ENCODE assay signal across 21 cellular contexts in the genomic region with DNA sequence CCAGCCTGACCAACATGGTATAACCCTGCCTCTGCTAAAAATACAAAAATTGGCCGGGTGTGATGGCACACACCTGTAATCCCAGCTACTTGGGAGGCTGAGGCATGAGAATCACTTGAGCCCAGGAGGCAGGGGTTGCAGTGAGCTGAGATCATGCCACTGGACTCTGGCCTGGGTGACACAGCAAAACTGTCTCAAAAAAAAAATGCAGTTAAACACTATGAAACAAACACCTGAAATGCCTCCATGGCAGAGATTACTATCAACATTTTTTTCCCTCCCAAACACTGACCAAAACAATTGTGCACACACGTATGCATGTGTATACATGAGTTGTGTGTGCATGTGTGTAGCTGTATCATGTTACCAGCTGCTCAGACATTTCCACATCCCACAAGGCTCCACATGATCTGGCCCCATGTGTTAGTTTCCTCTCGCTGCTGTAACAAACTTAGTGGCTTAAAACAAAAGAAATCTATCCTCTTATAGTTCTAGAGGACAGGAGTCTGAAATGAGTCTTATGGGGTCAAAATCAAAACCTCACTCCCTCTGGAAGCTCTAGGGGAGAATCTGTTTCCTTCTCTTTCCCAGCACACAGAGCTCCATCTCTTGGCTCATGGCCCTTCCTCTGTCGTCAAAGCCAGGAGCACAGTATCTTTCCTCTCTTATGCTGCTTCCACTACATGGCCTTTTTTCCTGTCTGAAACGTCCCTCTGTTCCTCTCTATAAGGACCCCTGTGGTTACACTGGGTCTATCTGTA.
"Had no signal": no experiment of that assay in that cellular context is flagged by ENCODE, and none has a peak within 500 bp of the region (broad histone marks: within the 10 kb centered on the region; RNA-seq: fewer than 3 reads in every experiment).

No MANE protein-coding gene starts in this region.

- H3K27ac ChIP-seq: breast epithelium, epithelial cell of prostate, heart right ventricle, sigmoid colon, testis, upper lobe of left lung had no signal

- H3K27me3 Mint-ChIP-seq: activated naive CD4-positive, alpha-beta T cell treated with anti-CD3 and anti-CD28 coated beads, Interleukin-2, amount 50 U/mL, for 24 hours had no signal

- H3K9me3 Mint-ChIP-seq: activated naive CD4-positive, alpha-beta T cell treated with anti-CD3 and anti-CD28 coated beads, Interleukin-2, amount 50 U/mL, for 24 hours; activated T-helper 1 cell treated with anti-CD3 and anti-CD28 coated beads, Interleukin-12 subunit alpha, Interleukin-12 subunit beta, Interleukin-2, Interleukin-4 antibody, amounts not matched to agents 30 ng/mL and 10 ng/mL and 1 ng/mL, durations not matched to agents 14 hours and 24 hours and 36 hours; T-helper 2 cell treated with Interferon-gamma antibody and Interleukin-4, amounts not matched to agents 5 μg/mL and 100 μg/mL, for 36 hours had no signal

- H3K36me3 ChIP-seq: breast epithelium had no signal

- H3K4me1 Mint-ChIP-seq: nephron had no signal

- FAIRE-seq: keratinocyte had no signal

- H3K4me3 ChIP-seq: breast epithelium, heart right ventricle, sigmoid colon, testis, upper lobe of left lung had no signal

- ATAC-seq: heart right ventricle, left colon had no signal

- H3K27ac Mint-ChIP-seq: activated naive CD4-positive, alpha-beta T cell treated with anti-CD3 and anti-CD28 coated beads, Interleukin-2, amount 50 U/mL, for 24 hours; activated T-helper 1 cell treated with anti-CD3 and anti-CD28 coated beads, Interleukin-12 subunit alpha, Interleukin-12 subunit beta, Interleukin-2, Interleukin-4 antibody, amounts not matched to agents 30 ng/mL and 10 ng/mL and 1 ng/mL, durations not matched to agents 14 hours and 24 hours and 36 hours; nephron; T-helper 2 cell treated with Interferon-gamma antibody and Interleukin-4, amounts not matched to agents 5 μg/mL and 100 μg/mL, for 36 hours had no signal

- H3K9me3 ChIP-seq: breast epithelium, testis, upper lobe of left lung had no signal

- H3K4me1 ChIP-seq: breast epithelium, heart right ventricle, sigmoid colon, testis, upper lobe of left lung had no signal

- H3K27me3 ChIP-seq: breast epithelium, heart right ventricle, sigmoid colon, testis, upper lobe of left lung had no signal

- H3K4me3 Mint-ChIP-seq: activated naive CD4-positive, alpha-beta T cell treated with anti-CD3 and anti-CD28 coated beads, Interleukin-2, amount 50 U/mL, for 24 hours; activated T-helper 1 cell treated with anti-CD3 and anti-CD28 coated beads, Interleukin-12 subunit alpha, Interleukin-12 subunit beta, Interleukin-2, Interleukin-4 antibody, amounts not matched to agents 30 ng/mL and 10 ng/mL and 1 ng/mL, durations not matched to agents 14 hours and 24 hours and 36 hours; nephron; T-helper 2 cell treated with Interferon-gamma antibody and Interleukin-4, amounts not matched to agents 5 μg/mL and 100 μg/mL, for 36 hours had no signal

- DNase-seq: activated CD4-positive, alpha-beta T cell treated with anti-CD3 and anti-CD28 coated beads for 1 hour; activated CD4-positive, alpha-beta T cell treated with anti-CD3 and anti-CD28 coated beads, Interleukin-2, amount 50 U/mL, for 48 hours; activated gamma-delta T cell treated with Interleukin-2 at 50 U/mL for 16 hours; cerebellar nuclear complex; cortex of kidney; heart right ventricle; left colon; mesenchymal stem cell; nucleus accumbens; sigmoid colon; stimulated activated CD4-positive, alpha-beta T cell treated with anti-CD3 and anti-CD28 coated beads, Interleukin-2, amount 100 ng/mL, for 48 hours; stimulated activated naive CD4-positive, alpha-beta T cell; testis; upper lobe of left lung had no signal
